Comparison of ENCODE assay signal across 33 cellular contexts in genomic region chr4:36338973-36339372, GRCh38. TPM values are rescaled to one million over a fixed set of nuclear protein-coding genes. Genes with fewer than 3 reads are reported as not detected.
"Had no signal": no experiment of that assay in that cellular context is flagged by ENCODE, and none has a peak within 500 bp of the region (broad histone marks: within the 10 kb centered on the region; RNA-seq: fewer than 3 reads in every experiment).

No MANE protein-coding gene starts in this region.

- H3K36me3 ChIP-seq: ascending aorta, cardiac muscle cell, WERI-Rb-1 had no signal

- H3K9me3 ChIP-seq: ascending aorta had no signal

- ATAC-seq: activated CD4-positive, alpha-beta T cell treated with anti-CD3 and anti-CD28 coated beads for 36 hours; activated CD4-positive, CD25-positive, alpha-beta regulatory T cell treated with anti-CD3 and anti-CD28 coated beads, Interleukin-2, amount 50 U/mL, for 24 hours; activated CD8-positive, alpha-beta memory T cell treated with anti-CD3 and anti-CD28 coated beads, Interleukin-2, amount 10 ng/mL, durations not matched to agents 7 days and 5 days; activated CD8-positive, alpha-beta T cell treated with anti-CD3 and anti-CD28 coated beads, Interleukin-2, amount 10 ng/mL, durations not matched to agents 7 days and 5 days; activated naive CD8-positive, alpha-beta T cell treated with anti-CD3 and anti-CD28 coated beads, Interleukin-2, amount 50 U/mL, for 24 hours; WTC11 had no signal

- H3K27ac ChIP-seq: ascending aorta, cardiac muscle cell, WERI-Rb-1 had no signal

- DNase-seq: activated CD4-positive, alpha-beta memory T cell treated with anti-CD3 and anti-CD28 coated beads, Interleukin-2, amount 10 ng/mL, durations not matched to agents 7 days and 5 days; activated CD4-positive, alpha-beta T cell treated with anti-CD3 and anti-CD28 coated beads for 1 hour; activated CD4-positive, alpha-beta T cell treated with anti-CD3 and anti-CD28 coated beads for 36 hours; activated CD4-positive, alpha-beta T cell treated with anti-CD3 and anti-CD28 coated beads for 48 hours; activated CD4-positive, alpha-beta T cell treated with anti-CD3 and anti-CD28 coated beads, Interleukin-2, amount 10 ng/mL, durations not matched to agents 7 days and 5 days; activated CD4-positive, alpha-beta T cell treated with anti-CD3 and anti-CD28 coated beads, Interleukin-2, amount 50 U/mL, for 48 hours; activated CD4-positive, CD25-positive, alpha-beta regulatory T cell; activated CD8-positive, alpha-beta memory T cell treated with anti-CD3 and anti-CD28 coated beads for 24 hours; activated CD8-positive, alpha-beta memory T cell treated with anti-CD3 and anti-CD28 coated beads, Interleukin-2, amount 10 ng/mL, durations not matched to agents 7 days and 5 days; activated CD8-positive, alpha-beta memory T cell treated with anti-CD3 and anti-CD28 coated beads, Interleukin-2, amount 50 U/mL, for 48 hours; activated CD8-positive, alpha-beta T cell treated with anti-CD3 and anti-CD28 coated beads, Interleukin-2, amount 10 ng/mL, durations not matched to agents 7 days and 5 days; activated effector memory CD4-positive, alpha-beta T cell treated with Interleukin-2 at 50 U/mL for 16 hours; activated gamma-delta T cell; activated naive CD4-positive, alpha-beta T cell treated with anti-CD3 and anti-CD28 coated beads, Interleukin-2, amount 10 ng/mL, durations not matched to agents 7 days and 5 days; activated naive CD4-positive, alpha-beta T cell treated with Interleukin-2 at 50 U/mL for 16 hours; activated naive CD8-positive, alpha-beta T cell treated with anti-CD3 and anti-CD28 coated beads, Interleukin-2, amount 10 ng/mL, durations not matched to agents 7 days and 5 days; activated naive CD8-positive, alpha-beta T cell treated with anti-CD3 and anti-CD28 coated beads, Interleukin-2, amount 50 U/mL, for 24 hours; activated T-cell treated with anti-CD3 and anti-CD28 coated beads, Interleukin-2, amount 50 U/mL, for 24 hours; activated T-cell treated with anti-CD3 and anti-CD28 coated beads, Interleukin-2, amount 50 U/mL, for 48 hours; amygdala; anterior cingulate cortex; caudate nucleus; cerebellar nuclear complex; T-helper 2 cell; T-helper 9 cell; WERI-Rb-1 had no signal

- FAIRE-seq: bronchial epithelial cell, TTC549 had no signal

- H3K4me1 ChIP-seq: ascending aorta had no signal

- H3K27me3 ChIP-seq: ascending aorta, cardiac muscle cell had no signal

- H3K4me3 ChIP-seq: ascending aorta, cardiac muscle cell had no signal

RNA-seq across cellular contexts. Expression of gene DTHD1, which starts 57.6 kb away (rescaled TPM):
- total RNA-seq: ascending aorta, cardiac muscle cell, chondrocyte, WTC11 had no signal
- polyA plus RNA-seq: cardiac muscle cell had no signal
